34 cellular contexts compared by ENCODE assay signal in genomic region chr5:1181451-1182359, GRCh38. TPM values are rescaled to one million over a fixed set of nuclear protein-coding genes. Genes with fewer than 3 reads are reported as not detected.
DNase-seq lines count a peak whose midpoint lies in the region; ATAC-seq, FAIRE-seq and TF ChIP-seq lines count a peak whose summit lies in the region.
"Had no signal": no experiment of that assay in that cellular context is flagged by ENCODE, and none has a peak within 500 bp of the region (broad histone marks: within the 10 kb centered on the region; RNA-seq: fewer than 3 reads in every experiment).

No MANE protein-coding gene starts in this region.

- no peak overlapping the region for H2AFZ ChIP-seq in neural progenitor cell (replicated peaks)
- H2AFZ ChIP-seq: PC-9 had no signal

- DNase-seq in HuH-7.5 (ENCODE audit: low spot score), result peak; percentile 59
- DNase-seq in body of pancreas, result peak; percentile 71 to 95 (median 90)
- DNase-seq in kidney, result peak; percentile 68
- DNase-seq in neural progenitor cell (ENCODE audit: low spot score), result no peak
- DNase-seq in NCI-H1417 (lab: John Stamatoyannopoulos, UW), result no peak
- DNase-seq in DMS79 treated with DMSO at 0.1 percent for 48 hours (lab: John Stamatoyannopoulos, UW), result no peak
- DNase-seq: activated CD4-positive, alpha-beta T cell treated with anti-CD3 and anti-CD28 coated beads, Interleukin-2, amount 50 U/mL, for 48 hours; activated CD4-positive, CD25-positive, alpha-beta regulatory T cell treated with anti-CD3 and anti-CD28 coated beads, Interleukin-2, amount 50 U/mL, for 72 hours; esophagus squamous epithelium; foreskin keratinocyte; H7; heart right ventricle; Kasumi-1; mesenchymal stem cell; NCI-H1417 treated with DMSO at 0.1 percent for 48 hours; NCI-H2081; NCI-H2227 treated with DMSO at 0.1 percent for 48 hours; NCI-H526; NK-92 treated with Interleukin-12 subunit alpha and Interleukin-12 subunit beta, amount 100 ng/mL, for 24 hours; PC-9; SHP77 treated with DMSO at 0.1 percent for 48 hours had no signal

- no peak for FAIRE-seq in kidney (lab: Jason Lieb, UNC)
- FAIRE-seq: endometrium, GM19239 had no signal

- no peak overlapping the region for H3K4me2 ChIP-seq in neural progenitor cell
- H3K4me2 ChIP-seq: BLaER1, PC-9 had no signal

- ATAC-seq in body of pancreas (peak; percentile 51), HG03342 (IDR thresholded peaks at IDR 0.05; ENCODE audit: unreplicated experiment) (no peak), HG02852 (IDR thresholded peaks at IDR 0.05; ENCODE audit: unreplicated experiment) (no peak)
- ATAC-seq: foreskin keratinocyte; stimulated activated memory B cell treated with anti-CD40 and anti-IgM and Interleukin-4, amounts not matched to agents 10 μg/mL and 1 μg/mL and 100 μg/mL, for 72 hours had no signal

- no peaks in the 10 kb centered on the region for H3K9me3 ChIP-seq in body of pancreas
- H3K9me3 ChIP-seq in kidney (ENCODE audit: control insufficient read depth in 1 of 2, low read length in 2 of 2), result no peaks in the 10 kb centered on the region
- no peaks in the 10 kb centered on the region for H3K9me3 ChIP-seq in neural progenitor cell (ENCODE audit: low read depth)
- H3K9me3 ChIP-seq: BLaER1, esophagus squamous epithelium, heart right ventricle, upper lobe of left lung had no signal

- H3K4me1 ChIP-seq in body of pancreas (peaks cover 61% of the 10 kb centered on the region), kidney (ENCODE audit: control insufficient read depth in 1 of 2, insufficient read depth in 1 of 2, low read depth in 1 of 2, low read length in 2 of 2) (peaks cover 5% of the 10 kb centered on the region in 2 donors), neural progenitor cell (peaks cover 5% of the 10 kb centered on the region)
- H3K4me1 ChIP-seq: esophagus squamous epithelium, foreskin keratinocyte had no signal

- TF ChIP-seq CTCF in body of pancreas (IDR thresholded peaks at IDR 0.05) (no peak), kidney (IDR thresholded peaks at IDR 0.05; ENCODE audit: borderline replicate concordance, extremely low read depth, insufficient read depth) (no peak), neural progenitor cell (IDR thresholded peaks at IDR 0.05) (no peak)

- H3K27ac ChIP-seq in body of pancreas, result peak overlapping the region; percentile 90 to 94 (median 92)
- peak overlapping the region in 1 of 2 donors; percentile 51 for H3K27ac ChIP-seq in kidney (ENCODE audit: low read depth in 2 of 2, low read length in 2 of 2)
- H3K27ac ChIP-seq in neural progenitor cell, result no peak overlapping the region
- H3K27ac ChIP-seq: BLaER1, esophagus squamous epithelium, foreskin keratinocyte, PC-9, upper lobe of left lung had no signal

- H3K36me3 Mint-ChIP-seq in neural progenitor cell, result no peaks in the 10 kb centered on the region
- H3K36me3 Mint-ChIP-seq: activated naive CD4-positive, alpha-beta T cell treated with anti-CD3 and anti-CD28 coated beads, Interleukin-2, amount 50 U/mL, for 24 hours; stimulated activated memory B cell treated with anti-CD40 and anti-IgM and Interleukin-4, amounts not matched to agents 10 μg/mL and 1 μg/mL and 100 μg/mL, for 72 hours had no signal

- WGBS in body of pancreas, 2 donors, result 25 to 50% methylated on average over 15 to 24 of the region's 27 CpGs

- H3K36me3 ChIP-seq in body of pancreas (replicated peaks in 1 of 2; ENCODE audit: insufficient read depth in 1 of 2, low read depth in 2 of 2) (no peaks in the 10 kb centered on the region), kidney (ENCODE audit: control insufficient read depth in 1 of 2, insufficient read depth in 2 of 2, low read length in 2 of 2) (no peaks in the 10 kb centered on the region), neural progenitor cell (no peaks in the 10 kb centered on the region)
- H3K36me3 ChIP-seq: BLaER1, esophagus squamous epithelium, heart right ventricle, upper lobe of left lung had no signal

- peaks cover 10% of the 10 kb centered on the region for H3K4me1 Mint-ChIP-seq in neural progenitor cell
- H3K4me1 Mint-ChIP-seq: activated naive CD4-positive, alpha-beta T cell treated with anti-CD3 and anti-CD28 coated beads, Interleukin-2, amount 50 U/mL, for 24 hours; stimulated activated memory B cell treated with anti-CD40 and anti-IgM and Interleukin-4, amounts not matched to agents 10 μg/mL and 1 μg/mL and 100 μg/mL, for 72 hours had no signal

- H3K4me3 ChIP-seq in body of pancreas, result no peak overlapping the region
- no peak overlapping the region for H3K4me3 ChIP-seq in kidney (ENCODE audit: low read length in 2 of 2)
- no peak overlapping the region for H3K4me3 ChIP-seq in neural progenitor cell
- H3K4me3 ChIP-seq: BLaER1, esophagus squamous epithelium, heart right ventricle, PC-9, upper lobe of left lung had no signal

- no peak overlapping the region for H3K4me3 Mint-ChIP-seq in neural progenitor cell
- H3K4me3 Mint-ChIP-seq: activated naive CD4-positive, alpha-beta T cell treated with anti-CD3 and anti-CD28 coated beads, Interleukin-2, amount 50 U/mL, for 24 hours; dendritic cell treated with granulocyte-macrophage colony-stimulating factor and Interleukin-4, amounts not matched to agents 40 ng/mL and 50 ng/mL, for 4 days; stimulated activated memory B cell treated with anti-CD40 and anti-IgM and Interleukin-4, amounts not matched to agents 10 μg/mL and 1 μg/mL and 100 μg/mL, for 72 hours had no signal

- no peaks in the 10 kb centered on the region for H3K27me3 Mint-ChIP-seq in neural progenitor cell (ENCODE audit: insufficient read depth, low read depth)
- H3K27me3 Mint-ChIP-seq: activated naive CD4-positive, alpha-beta T cell treated with anti-CD3 and anti-CD28 coated beads, Interleukin-2, amount 50 U/mL, for 24 hours; dendritic cell treated with granulocyte-macrophage colony-stimulating factor and Interleukin-4, amounts not matched to agents 40 ng/mL and 50 ng/mL, for 4 days had no signal

- H3K27me3 ChIP-seq in body of pancreas (no peaks in the 10 kb centered on the region), neural progenitor cell (no peaks in the 10 kb centered on the region)
- H3K27me3 ChIP-seq: foreskin keratinocyte, upper lobe of left lung had no signal

- H3F3A ChIP-seq in neural progenitor cell (ENCODE audit: low read depth), result no peaks in the 10 kb centered on the region

- peak in 2 of 3 donors; percentile 49 to 52 for TF ChIP-seq POLR2A in body of pancreas (IDR thresholded peaks at IDR 0.05)

- no peak overlapping the region for H3K9ac ChIP-seq in kidney (ENCODE audit: low read length in 2 of 2)
- no peak overlapping the region for H3K9ac ChIP-seq in neural progenitor cell
- H3K9ac ChIP-seq: BLaER1 had no signal

- intact Hi-C loops in body of pancreas (cut with DNase I) (no loop called here), kidney (cut with DNase I) (no loop called here)

- H3K79me2 ChIP-seq in neural progenitor cell (ENCODE audit: low read depth), result no peaks in the 10 kb centered on the region

- H3K27ac Mint-ChIP-seq in neural progenitor cell, result peak overlapping the region; percentile 46
- H3K27ac Mint-ChIP-seq: activated naive CD4-positive, alpha-beta T cell treated with anti-CD3 and anti-CD28 coated beads, Interleukin-2, amount 50 U/mL, for 24 hours; dendritic cell treated with granulocyte-macrophage colony-stimulating factor and Interleukin-4, amounts not matched to agents 40 ng/mL and 50 ng/mL, for 4 days; stimulated activated memory B cell treated with anti-CD40 and anti-IgM and Interleukin-4, amounts not matched to agents 10 μg/mL and 1 μg/mL and 100 μg/mL, for 72 hours had no signal

- H3K9me3 Mint-ChIP-seq in neural progenitor cell, result no peaks in the 10 kb centered on the region
- H3K9me3 Mint-ChIP-seq: activated naive CD4-positive, alpha-beta T cell treated with anti-CD3 and anti-CD28 coated beads, Interleukin-2, amount 50 U/mL, for 24 hours; dendritic cell treated with granulocyte-macrophage colony-stimulating factor and Interleukin-4, amounts not matched to agents 40 ng/mL and 50 ng/mL, for 4 days; stimulated activated memory B cell treated with anti-CD40 and anti-IgM and Interleukin-4, amounts not matched to agents 10 μg/mL and 1 μg/mL and 100 μg/mL, for 72 hours had no signal

- no peaks in the 10 kb centered on the region for H4K20me1 ChIP-seq in neural progenitor cell (ENCODE audit: low read depth)
- H4K20me1 ChIP-seq: BLaER1 had no signal

RNA-seq across cellular contexts. Expression of gene SLC6A19, which starts 19.7 kb away (rescaled TPM):
- total RNA-seq in body of pancreas, result 1 to 10 TPM in 1 of 2 donors, under 1 TPM in 1; 0.66 to 1.3 TPM
- 2.2 TPM for total RNA-seq in kidney
- 69.3 TPM for polyA plus RNA-seq in kidney (ENCODE audit: insufficient read depth, low read depth, low replicate concordance)
- not detected in 2 replicates for total RNA-seq in neural progenitor cell (ENCODE audit: low replicate concordance)
- total RNA-seq: esophagus squamous epithelium; foreskin keratinocyte; kidney epithelial cell; myocyte; PC-9; pulmonary artery endothelial cell; T-helper 2 cell treated with Interferon-gamma antibody and Interleukin-4, amounts not matched to agents 100 ng/mL and 5 ng/mL, for 36 hours had no signal
- polyA plus RNA-seq: foreskin keratinocyte, heart right ventricle had no signal

RNA-seq across cellular contexts. Expression of gene SLC6A18, which starts 43.5 kb away (rescaled TPM):
- total RNA-seq in body of pancreas (not detected), kidney (not detected), neural progenitor cell (ENCODE audit: low replicate concordance) (not detected in 2 replicates)
- polyA plus RNA-seq in kidney (ENCODE audit: insufficient read depth, low read depth, low replicate concordance), result 1.5 TPM
- total RNA-seq: esophagus squamous epithelium; foreskin keratinocyte; H7; heart right ventricle; kidney epithelial cell; myocyte; PC-9; pulmonary artery endothelial cell; T-helper 2 cell treated with Interferon-gamma antibody and Interleukin-4, amounts not matched to agents 100 ng/mL and 5 ng/mL, for 36 hours; upper lobe of left lung had no signal
- polyA plus RNA-seq: foreskin keratinocyte, heart right ventricle had no signal

Comparison
In these comparisons a context has a peak if more than half of its experiments do, and no peak if none do; other contexts are left out.
1. DNase-seq: peak in HuH-7.5 (single experiment), body of pancreas (4 of 4) and kidney (single experiment); none in neural progenitor cell (single experiment), NCI-H1417 (0 of 3) and DMS79 treated with DMSO at 0.1 percent for 48 hours (single experiment).